Comparison of ENCODE assay signal across 22 cellular contexts in the genomic region with DNA sequence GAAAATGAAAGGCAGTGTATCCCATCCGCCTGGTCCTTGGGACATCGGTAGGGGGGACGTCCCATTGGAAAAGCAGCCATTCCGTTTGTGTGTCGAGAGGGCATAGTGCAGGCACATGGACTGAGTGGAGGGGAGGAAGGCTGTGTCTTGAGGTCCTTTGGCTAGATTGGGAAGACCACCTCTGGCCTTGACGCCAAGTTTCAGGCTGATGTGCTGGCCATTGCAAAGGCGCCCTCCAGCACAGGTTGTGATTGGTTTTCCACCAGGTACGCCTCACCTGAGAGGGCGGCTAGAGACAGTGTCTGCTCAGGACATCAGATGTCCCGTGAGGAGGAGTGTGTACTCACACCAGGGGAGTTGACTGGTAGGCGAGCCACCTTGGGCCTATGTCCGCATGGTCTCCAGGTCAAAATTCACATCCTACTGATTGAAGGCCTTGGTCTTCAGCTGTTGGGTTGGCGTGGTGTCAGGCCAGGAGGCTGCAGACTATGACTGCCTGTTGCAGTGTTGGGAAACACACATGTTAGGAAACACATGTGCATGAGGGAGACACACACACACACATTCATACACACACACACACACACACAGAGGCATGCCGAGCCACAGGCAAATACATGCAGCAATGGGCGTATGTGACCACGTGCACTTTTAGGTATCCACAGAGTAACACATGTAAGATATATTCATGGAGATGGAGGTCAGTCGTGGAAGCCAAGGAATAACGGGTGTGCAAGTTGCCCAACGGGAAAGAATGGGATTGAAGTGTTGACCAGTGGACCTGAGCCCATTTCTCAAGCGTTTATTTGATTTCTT.
DNase-seq lines count a peak whose midpoint lies in the region; ATAC-seq and TF ChIP-seq lines count a peak whose summit lies in the region.
"Had no signal": no experiment of that assay in that cellular context is flagged by ENCODE, and none has a peak within 500 bp of the region (broad histone marks: within the 10 kb centered on the region; RNA-seq: fewer than 3 reads in every experiment).

No MANE protein-coding gene starts in this region.

- TF ChIP-seq POLR2A in spleen (IDR thresholded peaks at IDR 0.05): no peak

- no peaks in the 10 kb centered on the region for H3K4me1 Mint-ChIP-seq in CD14-positive monocyte
- H3K4me1 Mint-ChIP-seq: GM23338, mesothelial cell of epicardium, nephron progenitor cell had no signal

- no peak for ATAC-seq in lower lobe of right lung
- no peak for ATAC-seq in HG02610 (IDR thresholded peaks at IDR 0.05; ENCODE audit: unreplicated experiment)
- ATAC-seq in HG02678 (IDR thresholded peaks at IDR 0.05; ENCODE audit: unreplicated experiment): no peak
- ATAC-seq: GM23338 had no signal

- intact Hi-C loops in CD14-positive monocyte (cut with micrococcal nuclease) (no loop called here), colonic mucosa (cut with DNase I) (no loop called here), lower lobe of right lung (cut with DNase I) (no loop called here), spleen (cut with DNase I; ENCODE audit: low total_unique reads) (no loop called here)

- H3K4me3 Mint-ChIP-seq in CD14-positive monocyte: no peak overlapping the region
- H3K4me3 Mint-ChIP-seq: GM23338, mesothelial cell of epicardium, nephron progenitor cell had no signal

- peaks cover 0 to 2% (median 0%) of the 10 kb centered on the region in 3 donors for H3K27me3 Mint-ChIP-seq in CD14-positive monocyte (ENCODE audit: low read depth in 3 of 3)

- CTCF ChIA-PET in HEK293T (lab: Yijun Ruan, JAX): no interaction called here

- no peak overlapping the region for H3K27ac Mint-ChIP-seq in CD14-positive monocyte
- H3K27ac Mint-ChIP-seq: activated T-helper 2 cell treated with anti-CD3 and anti-CD28 coated beads, Interferon-gamma antibody, Interleukin-2, Interleukin-4, amounts not matched to agents 10 μg/mL and 5 μg/mL and 100 μg/mL, durations not matched to agents 14 hours and 24 hours and 36 hours; GM23338; mesothelial cell of epicardium; nephron progenitor cell had no signal

- peaks cover 2 to 10% of the 10 kb centered on the region in 2 donors for H3K36me3 Mint-ChIP-seq in CD14-positive monocyte

- POLR2A ChIA-PET in HEK293T (lab: Yijun Ruan, JAX): no interaction called here

- DNase-seq in CD14-positive monocyte (ENCODE audit: low spot score) (peak; percentile 30), colonic mucosa (peak; percentile 7), lower lobe of right lung (peak; percentile 11), spleen (peak; percentile 70), HEK293T (ENCODE audit: extremely low spot score) (no peak)
- DNase-seq: amygdala; DMS79; foreskin melanocyte; NCI-H1694; NCI-H226; NCI-H82; nephron progenitor cell; psoas muscle; stimulated activated CD4-positive, alpha-beta T cell treated with anti-CD3 and anti-CD28 coated beads, Interleukin-12 subunit alpha, Interleukin-12 subunit beta, amount 100 ng/mL, for 4 hours; substantia nigra; SW 1271 had no signal

- H3K36me3 ChIP-seq in colonic mucosa (no peaks in the 10 kb centered on the region), lower lobe of right lung (peaks cover 33% of the 10 kb centered on the region), spleen (peaks cover 3 to 99% (median 82%) of the 10 kb centered on the region in 6 donors)

- no peaks in the 10 kb centered on the region for H3K27me3 ChIP-seq in colonic mucosa
- H3K27me3 ChIP-seq in lower lobe of right lung (ENCODE audit: low read depth): no peaks in the 10 kb centered on the region
- H3K27me3 ChIP-seq in spleen (replicated peaks in 1 of 7): no peaks in the 10 kb centered on the region

- 84 to 94% (median 91%) methylated on average over 20 of the region's 20 CpGs for WGBS in spleen, 5 donors

- H3K9ac ChIP-seq in colonic mucosa (ENCODE audit: low read depth in 2 of 2, low read length in 2 of 2): no peak overlapping the region
- H3K9ac ChIP-seq: KMS-11 had no signal

- H3K9me3 ChIP-seq in colonic mucosa (peaks cover 8% of the 10 kb centered on the region), lower lobe of right lung (peaks cover 96% of the 10 kb centered on the region), spleen (peaks cover 54 to 100% (median 100%) of the 10 kb centered on the region in 8 donors)

- no peak overlapping the region for H3K4me3 ChIP-seq in colonic mucosa
- no peak overlapping the region for H3K4me3 ChIP-seq in lower lobe of right lung
- peak overlapping the region in 1 of 8 donors; percentile 42 for H3K4me3 ChIP-seq in spleen
- H3K4me3 ChIP-seq: GM23338, psoas muscle had no signal

- TF ChIP-seq CTCF in CD14-positive monocyte (IDR thresholded peaks at IDR 0.05) (no peak), colonic mucosa (IDR thresholded peaks at IDR 0.05) (no peak), lower lobe of right lung (IDR thresholded peaks at IDR 0.05) (no peak), spleen (IDR thresholded peaks at IDR 0.05 in 8 of 11, conservative IDR thresholded peaks at IDR 0.05 in 3 of 11) (no peak)

- H3K4me1 ChIP-seq in colonic mucosa (no peaks in the 10 kb centered on the region), lower lobe of right lung (no peaks in the 10 kb centered on the region), spleen (no peaks in the 10 kb centered on the region)
- H3K4me1 ChIP-seq: psoas muscle had no signal

- no peak overlapping the region for H3K27ac ChIP-seq in colonic mucosa
- no peak overlapping the region for H3K27ac ChIP-seq in lower lobe of right lung
- H3K27ac ChIP-seq in spleen: no peak overlapping the region
- H3K27ac ChIP-seq: KMS-11, psoas muscle had no signal

- H3K9me3 Mint-ChIP-seq in CD14-positive monocyte: peaks cover 69 to 96% (median 90%) of the 10 kb centered on the region in 7 donors

TF ChIP-seq in HEK293T, 16 proteins besides CTCF, POLR2A, EP300 and RAD21:
- TF ChIP-seq LEF1 (IDR thresholded peaks at IDR 0.05; ENCODE audit: borderline replicate concordance): no peak
- no peak for TF ChIP-seq ARNT (IDR thresholded peaks at IDR 0.05)
- no peak for TF ChIP-seq TARDBP (IDR thresholded peaks at IDR 0.05)
- TF ChIP-seq CTBP1 (IDR thresholded peaks at IDR 0.05; ENCODE audit: borderline replicate concordance): no peak
- TF ChIP-seq BHLHE40 (IDR thresholded peaks at IDR 0.05; ENCODE audit: borderline replicate concordance): no peak
- no peak for TF ChIP-seq L3MBTL2 (conservative IDR thresholded peaks at IDR 0.05)
- no peak for TF ChIP-seq FOXM1 (IDR thresholded peaks at IDR 0.05; ENCODE audit: borderline replicate concordance)
- no peak for TF ChIP-seq PKNOX1 (IDR thresholded peaks at IDR 0.05)
- no peak for TF ChIP-seq FOXK2 (IDR thresholded peaks at IDR 0.05)
- TF ChIP-seq FOXA1 (IDR thresholded peaks at IDR 0.05): no peak
- TF ChIP-seq HDGF (IDR thresholded peaks at IDR 0.05; ENCODE audit: borderline replicate concordance): no peak
- no peak for TF ChIP-seq ELF4 (IDR thresholded peaks at IDR 0.05)
- no peak for TF ChIP-seq SP1 (IDR thresholded peaks at IDR 0.05)
- no peak for TF ChIP-seq NFRKB (IDR thresholded peaks at IDR 0.05)
- TF ChIP-seq SUZ12 (IDR thresholded peaks at IDR 0.05): no peak
- no peak for TF ChIP-seq ZNF384 (IDR thresholded peaks at IDR 0.05)
